8 cellular contexts compared by ENCODE assay signal in the genomic region with DNA sequence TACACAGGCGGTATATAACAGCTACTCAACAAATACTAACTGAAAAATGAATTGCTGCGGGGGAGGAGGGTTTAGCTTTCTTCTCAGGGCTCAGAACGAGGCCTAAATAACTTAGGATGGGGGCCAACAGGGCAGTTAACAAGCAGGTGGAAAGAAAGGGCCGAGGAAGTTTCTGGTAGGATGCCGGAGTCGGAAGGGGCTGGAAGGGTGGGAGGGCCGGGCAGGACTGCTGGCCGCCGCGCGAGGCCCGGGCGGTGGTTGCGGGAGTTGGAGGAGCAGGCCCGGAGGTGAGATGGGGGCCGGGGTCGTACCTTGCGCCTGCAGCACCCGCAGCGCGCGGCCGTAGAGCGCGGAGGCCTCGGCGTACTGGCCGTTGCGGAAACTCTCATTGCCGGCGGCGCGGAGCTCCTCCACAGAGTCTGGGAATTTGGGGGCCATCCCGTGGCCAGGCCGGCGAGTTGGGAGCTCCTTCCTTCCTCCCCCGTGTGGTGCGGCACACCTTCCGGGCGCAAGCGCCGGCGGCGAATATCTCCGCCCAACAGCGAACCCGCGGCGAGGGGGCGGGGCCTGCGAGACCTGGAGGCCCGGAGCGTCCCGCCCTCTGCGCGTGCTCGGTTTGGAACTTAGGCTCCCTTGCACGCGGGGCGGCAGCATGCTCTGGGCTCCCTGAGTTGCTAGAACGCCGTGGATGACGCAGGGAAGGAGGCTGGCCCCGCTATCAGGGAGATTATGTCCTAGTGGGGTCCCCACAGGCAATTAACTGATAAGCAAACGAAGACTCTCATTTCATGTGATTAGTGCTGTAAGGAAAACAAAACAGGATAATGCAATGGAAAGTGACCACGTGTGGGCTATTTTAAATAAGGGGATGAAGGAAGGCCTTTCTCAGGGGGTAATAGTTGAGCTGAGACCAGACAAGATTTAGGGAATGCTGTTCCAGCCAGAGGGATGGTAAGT.
DNase-seq lines count a peak whose midpoint lies in the region; ATAC-seq lines count a peak whose summit lies in the region.

A gene with protein sequence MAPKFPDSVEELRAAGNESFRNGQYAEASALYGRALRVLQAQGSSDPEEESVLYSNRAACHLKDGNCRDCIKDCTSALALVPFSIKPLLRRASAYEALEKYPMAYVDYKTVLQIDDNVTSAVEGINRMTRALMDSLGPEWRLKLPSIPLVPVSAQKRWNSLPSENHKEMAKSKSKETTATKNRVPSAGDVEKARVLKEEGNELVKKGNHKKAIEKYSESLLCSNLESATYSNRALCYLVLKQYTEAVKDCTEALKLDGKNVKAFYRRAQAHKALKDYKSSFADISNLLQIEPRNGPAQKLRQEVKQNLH (minus strand): TSS at position 502 of the 957 bp plus-strand sequence. CDS start 64 bp downstream, at position 438.

- DNase-seq in C1 segment of cervical spinal cord (lab: John Stamatoyannopoulos, UW): peak; percentile 37 to 91 (median 81)
- peak; percentile 91 for DNase-seq in NCI-H748 (lab: John Stamatoyannopoulos, UW; ENCODE audit: unreplicated experiment)
- peak; percentile 95 for DNase-seq in activated CD4-positive, alpha-beta T cell treated with anti-CD3 and anti-CD28 coated beads, Interleukin-2, amount 50 U/mL, for 1 hour
- DNase-seq in cortex of kidney (lab: John Stamatoyannopoulos, UW): peak; percentile 55
- DNase-seq in left kidney (ENCODE audit: low read depth, low spot score): peak; percentile 98
- DNase-seq in stimulated activated CD4-positive, alpha-beta T cell treated with anti-CD3 and anti-CD28 coated beads, Interleukin-1b, Interleukin-23, amount 100 ng/mL, for 48 hours: peak; percentile 95

- peak; percentile 86 for ATAC-seq in GM19372 (IDR thresholded peaks at IDR 0.05; ENCODE audit: low read depth, unreplicated experiment)
- ATAC-seq in HG03521 (IDR thresholded peaks at IDR 0.05; ENCODE audit: unreplicated experiment): peak; percentile 76

Comparison
In these comparisons a context has a peak if more than half of its experiments do, and no peak if none do; other contexts are left out.
1. Peak in every context shown above with its lines: DNase-seq and ATAC-seq.